ENCODE assay signal across 8 cellular contexts in the genomic region with DNA sequence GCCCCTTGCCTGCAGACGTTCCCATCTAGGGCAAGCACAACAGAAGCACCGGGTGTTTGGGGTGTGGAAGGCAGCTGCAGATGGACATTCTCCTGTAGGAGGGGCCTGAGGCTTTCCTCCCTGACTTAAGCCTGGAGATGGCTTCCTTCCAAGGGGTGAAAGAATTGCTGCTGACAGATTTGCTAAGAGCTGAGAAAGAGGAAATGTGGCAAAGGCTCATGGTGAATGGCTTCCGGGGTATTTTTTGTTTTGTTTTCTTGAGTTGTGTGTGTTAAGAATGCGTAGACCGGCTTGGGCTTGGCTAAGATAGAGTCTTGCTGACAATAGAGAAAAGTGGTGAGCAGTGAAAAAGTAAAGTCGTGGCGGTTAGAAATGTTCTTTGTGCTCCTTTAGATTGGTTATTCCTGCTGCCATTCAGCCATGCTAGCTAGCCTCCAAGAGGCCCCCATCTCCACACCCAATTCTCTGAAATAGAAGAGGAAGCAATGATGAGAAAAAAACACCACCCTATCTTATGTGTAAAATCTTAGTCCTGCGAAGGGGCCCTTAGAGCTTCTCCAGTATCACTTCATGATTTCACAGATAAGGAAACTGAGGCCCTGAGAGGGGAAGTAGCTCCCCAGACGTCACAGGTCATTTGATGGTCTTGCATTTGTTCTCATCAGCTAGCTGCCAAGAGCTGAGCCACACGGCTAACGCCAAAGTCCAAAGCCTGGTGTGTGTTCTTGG. TPM values are rescaled to one million over a fixed set of nuclear protein-coding genes. Genes with fewer than 3 reads are reported as not detected.
DNase-seq lines count a peak whose midpoint lies in the region; TF ChIP-seq lines count a peak whose summit lies in the region.

No MANE protein-coding gene starts in this region.

- peaks cover 2% of the 10 kb centered on the region; the same call in 1 of the 2 replicates for H3K27me3 ChIP-seq in H7 (ENCODE audit: control insufficient read depth, insufficient read depth, low read length)

- H3K27me3 Mint-ChIP-seq in brain = peaks cover 2% of the 10 kb centered on the region

- H3K4me1 Mint-ChIP-seq in brain = peaks cover 57% of the 10 kb centered on the region

- no peaks in the 10 kb centered on the region for H3K36me3 Mint-ChIP-seq in brain

- H3K4me3 ChIP-seq in H7 (ENCODE audit: insufficient read depth, low read depth, low read length) = no peak overlapping the region

- H3K36me3 ChIP-seq in H7 (replicated peaks; ENCODE audit: control insufficient read depth, insufficient read depth, low read length) = no peaks in the 10 kb centered on the region

- H3K9me3 Mint-ChIP-seq in brain = no peaks in the 10 kb centered on the region

- TF ChIP-seq CTCF in brain (conservative IDR thresholded peaks at IDR 0.05) = no peak

- H3K4me3 Mint-ChIP-seq in brain = peak overlapping the region in 2 of 5 experiments; percentile 0 to 38

- peak overlapping the region; percentile 48 to 96 (median 71) for H3K27ac Mint-ChIP-seq in brain

- DNase-seq in NCI-H2081 (lab: John Stamatoyannopoulos, UW) = peak; percentile 25 to 47
- DNase-seq in NCI-H2081 treated with DMSO at 0.1 percent for 48 hours (lab: John Stamatoyannopoulos, UW) = no peak
- peak; percentile 90 to 95 for DNase-seq in NOMO-1 (lab: John Stamatoyannopoulos, UW; ENCODE audit: unreplicated experiment in 2 of 2)
- DNase-seq in medulla oblongata (ENCODE audit: extremely low spot score) = peak; percentile 89
- DNase-seq in NCI-H526 treated with DMSO at 0.1 percent for 48 hours (lab: John Stamatoyannopoulos, UW) = no peak
- DNase-seq in H7 = no peak
- DNase-seq in NCI-H2196 treated with DMSO at 0.1 percent for 48 hours (lab: John Stamatoyannopoulos, UW; ENCODE audit: unreplicated experiment) = no peak

RNA-seq across cellular contexts. Expression of a gene that starts 36.9 kb away (rescaled TPM):
- polyA plus RNA-seq in brain (ENCODE audit: insufficient read depth, low read depth, low replicate concordance) = 58.6 TPM
- 77.3 and 106 TPM in 2 replicates for total RNA-seq in H7 (2014; rRNA removed; shearing (Covaris generic))

Comparison
In these comparisons a context has a peak if more than half of its experiments do, and no peak if none do; other contexts are left out.
1. DNase-seq: peak in NCI-H2081 (2 of 2), NOMO-1 (2 of 2) and medulla oblongata (single experiment); none in NCI-H2081 treated with DMSO at 0.1 percent for 48 hours (single experiment), NCI-H526 treated with DMSO at 0.1 percent for 48 hours (single experiment), H7 (single experiment) and NCI-H2196 treated with DMSO at 0.1 percent for 48 hours (single experiment).